Comparison of ENCODE assay signal across 18 cellular contexts in genomic region chr18:9348766-9349165, GRCh38. TPM values are rescaled to one million over a fixed set of nuclear protein-coding genes. Genes with fewer than 3 reads are reported as not detected.
DNase-seq lines count a peak whose midpoint lies in the region; ATAC-seq, FAIRE-seq and TF ChIP-seq lines count a peak whose summit lies in the region.
"Had no signal": no experiment of that assay in that cellular context is flagged by ENCODE, and none has a peak within 500 bp of the region (broad histone marks: within the 10 kb centered on the region; RNA-seq: fewer than 3 reads in every experiment).

No MANE protein-coding gene starts in this region.

- ATAC-seq in HepG2 (no peak), right lobe of liver (no peak)

- H3K27me3 ChIP-seq in HepG2 (ENCODE audit: control insufficient read depth in 1 of 2, insufficient read depth in 2 of 2, low read length in 2 of 2) (no peaks in the 10 kb centered on the region), right lobe of liver (no peaks in the 10 kb centered on the region), ascending aorta (no peaks in the 10 kb centered on the region), tibial artery (no peaks in the 10 kb centered on the region)
- H3K27me3 ChIP-seq: transverse colon had no signal

- H3K4me2 ChIP-seq in HepG2 (ENCODE audit: low read depth, low read length), result no peak overlapping the region

- H3K27ac Mint-ChIP-seq in activated CD4-positive, alpha-beta memory T cell treated with anti-CD3 and anti-CD28 coated beads, Interleukin-2, amount 10 ng/mL, durations not matched to agents 7 days and 5 days, result no peak overlapping the region
- H3K27ac Mint-ChIP-seq: activated naive CD8-positive, alpha-beta T cell treated with anti-CD3 and anti-CD28 coated beads, Interleukin-2, amount 10 ng/mL, durations not matched to agents 7 days and 5 days; CD14-positive monocyte had no signal

- POLR2A ChIA-PET in HepG2 (lab: Yijun Ruan, JAX), result interaction anchor here (1.0 kb wide), 1 partner anchor 14 kb away, joined by 4 read pairs; the partner anchor contains the start of gene TWSG1
- POLR2A ChIA-PET in activated CD4-positive, alpha-beta memory T cell treated with anti-CD3 and anti-CD28 coated beads, Interleukin-2, amount 10 ng/mL, durations not matched to agents 7 days and 5 days (lab: Charles Lee), result no interaction called here

- CTCF ChIA-PET in HepG2 (lab: Yijun Ruan, JAX; ENCODE audit: low intra/inter-chr PET ratio, low total read pairs), result no interaction called here
- CTCF ChIA-PET in activated CD4-positive, alpha-beta memory T cell treated with anti-CD3 and anti-CD28 coated beads, Interleukin-2, amount 10 ng/mL, durations not matched to agents 7 days and 5 days (lab: Charles Lee), result no interaction called here

- no peak for TF ChIP-seq RAD21 in HepG2 (CRISPR knock-in tag; IDR thresholded peaks at IDR 0.05)

- TF ChIP-seq POLR2A in HepG2 (IDR thresholded peaks at IDR 0.05; ENCODE audit: insufficient read depth in 1 of 2, low read depth in 2 of 2, low read length in 2 of 2), result no peak
- TF ChIP-seq POLR2A in right lobe of liver (IDR thresholded peaks at IDR 0.05), result no peak

- H3K4me1 ChIP-seq in HepG2 (ENCODE audit: insufficient read depth, low read length) (peaks cover 15% of the 10 kb centered on the region), right lobe of liver (no peaks in the 10 kb centered on the region), ascending aorta (peaks cover 0 to 13% of the 10 kb centered on the region in 2 donors), tibial artery (peaks cover 0 to 61% (median 13%) of the 10 kb centered on the region in 4 donors)

- H3K4me3 ChIP-seq in HepG2 (replicated peaks in 1 of 3; ENCODE audit: insufficient read depth in 1 of 3, low read depth in 2 of 3, low read length in 3 of 3) (no peak overlapping the region), right lobe of liver (no peak overlapping the region), ascending aorta (peak overlapping the region in 1 of 2 donors; percentile 15), tibial artery (peak overlapping the region in 1 of 2 donors; percentile 1)
- H3K4me3 ChIP-seq: transverse colon had no signal

- no peak for FAIRE-seq in HepG2 (lab: Jason Lieb, UNC)
- FAIRE-seq: keratinocyte had no signal

- no peaks in the 10 kb centered on the region for H3K9me3 Mint-ChIP-seq in activated CD4-positive, alpha-beta memory T cell treated with anti-CD3 and anti-CD28 coated beads, Interleukin-2, amount 10 ng/mL, durations not matched to agents 7 days and 5 days
- H3K9me3 Mint-ChIP-seq: neural crest cell had no signal

- DNase-seq in HepG2 (ENCODE audit: low spot score) (no peak), right lobe of liver (no peak), ascending aorta (ENCODE audit: low spot score in 2 of 2) (no peak), iris pigment epithelial cell (ENCODE audit: low read depth) (peak; percentile 55), tibial artery (no peak), occipital lobe (lab: John Stamatoyannopoulos, UW) (no peak), inferior parietal cortex (ENCODE audit: extremely low spot score) (no peak)
- DNase-seq in activated CD4-positive, alpha-beta memory T cell treated with anti-CD3 and anti-CD28 coated beads, Interleukin-2, amount 10 ng/mL, durations not matched to agents 7 days and 5 days, result no peak
- DNase-seq: activated naive CD8-positive, alpha-beta T cell treated with anti-CD3 and anti-CD28 coated beads, Interleukin-2, amount 10 ng/mL, durations not matched to agents 7 days and 5 days; DMS 273 treated with DMSO at 0.1 percent for 48 hours; effector CD8-positive, alpha-beta T cell; GOT3; NCI-H1092; NCI-H524 treated with DMSO at 0.1 percent for 48 hours; transverse colon had no signal

- no peaks in the 10 kb centered on the region for H4K20me1 ChIP-seq in HepG2 (ENCODE audit: insufficient read depth, low read length)

- intact Hi-C loops in HepG2 (cut with micrococcal nuclease; ENCODE audit: unreplicated experiment) (no loop called here), right lobe of liver (cut with DNase I) (no loop called here), ascending aorta (cut with DNase I) (no loop called here), tibial artery (cut with DNase I; ENCODE audit: low total_unique reads) (no loop called here)

- TF ChIP-seq EP300 in HepG2 (IDR thresholded peaks at IDR 0.05; ENCODE audit: low read depth in 2 of 2, low read length in 2 of 2), result no peak; a peak in 1 of 4 replicates
- TF ChIP-seq EP300 in HepG2 (CRISPR knock-in tag; IDR thresholded peaks at IDR 0.05; ENCODE audit: borderline replicate concordance), result no peak

- H2AFZ ChIP-seq in HepG2 (ENCODE audit: low read length), result no peak overlapping the region

- peaks cover 1% of the 10 kb centered on the region for H3K4me1 Mint-ChIP-seq in activated CD4-positive, alpha-beta memory T cell treated with anti-CD3 and anti-CD28 coated beads, Interleukin-2, amount 10 ng/mL, durations not matched to agents 7 days and 5 days

- peaks cover 8% of the 10 kb centered on the region for H3K36me3 Mint-ChIP-seq in activated CD4-positive, alpha-beta memory T cell treated with anti-CD3 and anti-CD28 coated beads, Interleukin-2, amount 10 ng/mL, durations not matched to agents 7 days and 5 days (ENCODE audit: low read depth)

- H3K9me3 ChIP-seq in HepG2 (ENCODE audit: low read length), result no peaks in the 10 kb centered on the region
- H3K9me3 ChIP-seq in right lobe of liver, result no peaks in the 10 kb centered on the region
- no peaks in the 10 kb centered on the region for H3K9me3 ChIP-seq in ascending aorta
- H3K9me3 ChIP-seq in tibial artery, result no peaks in the 10 kb centered on the region
- H3K9me3 ChIP-seq: transverse colon had no signal

- no peak overlapping the region for H3K27ac ChIP-seq in HepG2 (ENCODE audit: extremely low read length, insufficient read depth, low read length)
- H3K27ac ChIP-seq in right lobe of liver, result no peak overlapping the region
- peak overlapping the region; percentile 59 to 72 for H3K27ac ChIP-seq in ascending aorta
- peak overlapping the region; percentile 48 to 68 for H3K27ac ChIP-seq in tibial artery
- H3K27ac ChIP-seq: transverse colon had no signal

- no peaks in the 10 kb centered on the region for H3K27me3 Mint-ChIP-seq in activated CD4-positive, alpha-beta memory T cell treated with anti-CD3 and anti-CD28 coated beads, Interleukin-2, amount 10 ng/mL, durations not matched to agents 7 days and 5 days

- BruUV-seq in HepG2 (replicated peaks; lab: Mats Ljungman, UMichigan), result no TSS peak

- TF ChIP-seq CTCF in HepG2 (CRISPR knock-in tag; IDR thresholded peaks at IDR 0.05) (no peak), right lobe of liver (IDR thresholded peaks at IDR 0.05) (no peak), ascending aorta (IDR thresholded peaks at IDR 0.05) (no peak), tibial artery (IDR thresholded peaks at IDR 0.05) (no peak)

- in situ Hi-C loops in HepG2 (cut with HindIII; ENCODE audit: extremely low pct_ligation_motif_present, low pct_unique_long_range_greater_than_20kb), result loop anchor here (25.0 kb wide), 1 partner anchor 286 kb away; no protein-coding TSS in a partner anchor

- H3K9ac ChIP-seq in HepG2 (ENCODE audit: insufficient read depth, low read depth, low read length), result no peak overlapping the region

- H3K79me2 ChIP-seq in HepG2 (ENCODE audit: insufficient read depth, low read length), result no peaks in the 10 kb centered on the region

- no peak overlapping the region for H3K4me3 Mint-ChIP-seq in activated CD4-positive, alpha-beta memory T cell treated with anti-CD3 and anti-CD28 coated beads, Interleukin-2, amount 10 ng/mL, durations not matched to agents 7 days and 5 days
- H3K4me3 Mint-ChIP-seq: activated naive CD8-positive, alpha-beta T cell treated with anti-CD3 and anti-CD28 coated beads, Interleukin-2, amount 10 ng/mL, durations not matched to agents 7 days and 5 days; CD14-positive monocyte; neural crest cell had no signal

- no peaks in the 10 kb centered on the region for H3K36me3 ChIP-seq in HepG2 (replicated peaks in 1 of 2; ENCODE audit: control insufficient read depth in 1 of 2, insufficient read depth in 2 of 2, low read length in 2 of 2)
- no peaks in the 10 kb centered on the region for H3K36me3 ChIP-seq in right lobe of liver
- peaks cover 2 to 9% of the 10 kb centered on the region in 2 donors for H3K36me3 ChIP-seq in ascending aorta
- peaks cover 9 to 12% (median 10%) of the 10 kb centered on the region in 3 donors for H3K36me3 ChIP-seq in tibial artery

TF ChIP-seq in HepG2, 621 proteins besides CTCF, POLR2A, EP300 and RAD21:
- no peak for TF ChIP-seq ZNF180 (CRISPR knock-in tag; IDR thresholded peaks at IDR 0.05; ENCODE audit: borderline replicate concordance, low read depth)
- no peak for TF ChIP-seq ZNF224 (CRISPR knock-in tag; IDR thresholded peaks at IDR 0.05)
- no peak for TF ChIP-seq SIX4 (CRISPR knock-in tag; IDR thresholded peaks at IDR 0.05)
- 0 out of 2 replicates have a peak, but pooled peaks have one; percentile 8 for TF ChIP-seq HMG20A (CRISPR knock-in tag; IDR thresholded peaks at IDR 0.05; ENCODE audit: borderline replicate concordance)

RNA-seq across cellular contexts. Expression of gene TWSG1, which starts 14.2 kb away (rescaled TPM):
- total RNA-seq in HepG2 (2016; rRNA removed; fragmentation: Illumina TruSeq; extraction: Trizol) (8.0 and 9.4 TPM in 2 replicates), right lobe of liver (10 to 100 TPM in 1 of 6 experiments, 1 to 10 TPM in 5; 3.7 to 11.3 (median 5.9) TPM), ascending aorta (25.0 TPM), occipital lobe (25.3 TPM)
- total RNA-seq in HepG2 (2016; cell fraction: cytosol; rRNA removed; fragmentation: Illumina TruSeq; extraction: Trizol; ENCODE audit: low read depth), result 1.2 and 1.9 TPM in 2 replicates
- 7.9 and 10.3 TPM in 2 replicates for total RNA-seq in HepG2 (2016; cell fraction: insoluble cytoplasmic fraction; rRNA removed; fragmentation: Illumina TruSeq; extraction: Trizol)
- total RNA-seq in HepG2 (2016; cell fraction: membrane; rRNA removed; fragmentation: Illumina TruSeq; extraction: Trizol), result 4.9 and 5.4 TPM in 2 replicates
- total RNA-seq in HepG2 (2016; cell fraction: nucleus; rRNA removed; fragmentation: Illumina TruSeq; extraction: Trizol), result 8.5 and 9.5 TPM in 2 replicates
- polyA plus RNA-seq in HepG2 (2011; rRNA removed), result 6.6 and 7.1 TPM in 2 replicates
- 5.3 and 6.0 TPM in 2 replicates for polyA plus RNA-seq in HepG2 (2011; cell fraction: cytosol; rRNA removed)
- 2.3 and 3.0 TPM in 2 replicates for polyA plus RNA-seq in HepG2 (2011; cell fraction: nucleus; rRNA removed)
- polyA plus RNA-seq in HepG2 (2012), result 5.4 and 6.3 TPM in 2 replicates
- 1.3 and 1.9 TPM in 2 replicates for polyA plus RNA-seq in HepG2 (2016; cell fraction: cytosol; fragmentation: Illumina TruSeq; extraction: Trizol; ENCODE audit: low read depth)
- 6.9 and 7.7 TPM in 2 replicates for polyA plus RNA-seq in HepG2 (2016; cell fraction: insoluble cytoplasmic fraction; fragmentation: Illumina TruSeq; extraction: Trizol; ENCODE audit: low read depth)
- polyA plus RNA-seq in HepG2 (2016; cell fraction: membrane; fragmentation: Illumina TruSeq; extraction: Trizol; ENCODE audit: low read depth), result 3.9 and 4.1 TPM in 2 replicates
- 10.5 and 12.3 TPM in 2 replicates for polyA plus RNA-seq in HepG2 (2016; cell fraction: nucleus; fragmentation: Illumina TruSeq; extraction: Trizol; ENCODE audit: insufficient read depth, low read depth)
- polyA minus RNA-seq in HepG2 (2011; rRNA and poly(A)+ RNA removed; ENCODE audit: low replicate concordance), result 24.6 and 30.8 TPM in 2 replicates
- 9.4 and 13.4 TPM in 2 replicates for polyA minus RNA-seq in HepG2 (2011; cell fraction: cytosol; rRNA and poly(A)+ RNA removed)
- 4.5 and 6.8 TPM in 2 replicates for polyA minus RNA-seq in HepG2 (2011; cell fraction: nucleus; rRNA and poly(A)+ RNA removed)
- total RNA-seq in activated CD4-positive, alpha-beta memory T cell treated with anti-CD3 and anti-CD28 coated beads, Interleukin-2, amount 10 ng/mL, durations not matched to agents 7 days and 5 days, result 1 to 10 TPM; 8.6 to 9.6 TPM

Comparison
In these comparisons a context has a peak if more than half of its experiments do, and no peak if none do; other contexts are left out.
1. H3K27ac ChIP-seq: peak in ascending aorta (2 of 2) and tibial artery (2 of 2); none in HepG2 (single experiment) and right lobe of liver (0 of 3).